33 cellular contexts compared by ENCODE assay signal in genomic region chr17:81148986-81149533, GRCh38. TPM values are rescaled to one million over a fixed set of nuclear protein-coding genes. Genes with fewer than 3 reads are reported as not detected.
DNase-seq lines count a peak whose midpoint lies in the region; ATAC-seq and TF ChIP-seq lines count a peak whose summit lies in the region.
"Had no signal": no experiment of that assay in that cellular context is flagged by ENCODE, and none has a peak within 500 bp of the region (broad histone marks: within the 10 kb centered on the region; RNA-seq: fewer than 3 reads in every experiment).

No MANE protein-coding gene starts in this region.

- peaks cover 7% of the 10 kb centered on the region for H3K27me3 Mint-ChIP-seq in activated naive CD8-positive, alpha-beta T cell treated with anti-CD3 and anti-CD28 coated beads, Interleukin-2, amount 10 ng/mL, durations not matched to agents 7 days and 5 days
- H3K27me3 Mint-ChIP-seq in activated naive CD8-positive, alpha-beta T cell treated with anti-CD3 and anti-CD28 coated beads, Interleukin-2, amount 50 U/mL, for 24 hours: no peaks in the 10 kb centered on the region
- H3K27me3 Mint-ChIP-seq in glutamatergic neuron (ENCODE audit: unreplicated experiment): no peaks in the 10 kb centered on the region
- H3K27me3 Mint-ChIP-seq in natural killer cell treated with Interleukin-12 subunit alpha and Interleukin-12 subunit beta and Interleukin-15 and Interleukin-18, amount 100 ng/mL, for 72 hours: no peaks in the 10 kb centered on the region

- 82% methylated on average over 14 of the region's 14 CpGs for WGBS in prostate gland

- no peaks in the 10 kb centered on the region for H3K4me1 ChIP-seq in prostate gland (replicated peaks)
- H3K4me1 ChIP-seq: HAP-1 had no signal

- H3K36me3 ChIP-seq in prostate gland: no peaks in the 10 kb centered on the region
- H3K36me3 ChIP-seq: HAP-1, heart left ventricle, SJSA1 had no signal

- H3K4me3 ChIP-seq in prostate gland: no peak overlapping the region
- H3K4me3 ChIP-seq: HAP-1, heart left ventricle, SJSA1, smooth muscle cell had no signal

- H3K27ac ChIP-seq in prostate gland: no peak overlapping the region
- H3K27ac ChIP-seq: heart left ventricle, SJSA1 had no signal

- ATAC-seq in activated naive CD8-positive, alpha-beta T cell treated with anti-CD3 and anti-CD28 coated beads, Interleukin-2, amount 10 ng/mL, durations not matched to agents 7 days and 5 days (ENCODE audit: low read depth): no peak
- no peak for ATAC-seq in activated naive CD8-positive, alpha-beta T cell treated with anti-CD3 and anti-CD28 coated beads, Interleukin-2, amount 50 U/mL, for 24 hours
- peak; percentile 34 to 57 for ATAC-seq in natural killer cell treated with Interleukin-12 subunit alpha and Interleukin-12 subunit beta and Interleukin-15 and Interleukin-18, amount 100 ng/mL, for 72 hours
- ATAC-seq in GM21447 (IDR thresholded peaks at IDR 0.05; ENCODE audit: unreplicated experiment) (no peak), GM18873 (IDR thresholded peaks at IDR 0.05; ENCODE audit: low FRiP score, unreplicated experiment) (no peak)
- ATAC-seq: effector memory CD8-positive, alpha-beta T cell; heart left ventricle had no signal

- POLR2A ChIA-PET in activated naive CD8-positive, alpha-beta T cell treated with anti-CD3 and anti-CD28 coated beads, Interleukin-2, amount 10 ng/mL, durations not matched to agents 7 days and 5 days (lab: Charles Lee): no interaction called here

- TF ChIP-seq POLR2A in prostate gland (IDR thresholded peaks at IDR 0.05): no peak

- H3K27me3 ChIP-seq in prostate gland (replicated peaks; ENCODE audit: insufficient read depth): no peaks in the 10 kb centered on the region
- H3K27me3 ChIP-seq: heart left ventricle had no signal

- H3K36me3 Mint-ChIP-seq in activated naive CD8-positive, alpha-beta T cell treated with anti-CD3 and anti-CD28 coated beads, Interleukin-2, amount 10 ng/mL, durations not matched to agents 7 days and 5 days: no peaks in the 10 kb centered on the region
- no peaks in the 10 kb centered on the region for H3K36me3 Mint-ChIP-seq in activated naive CD8-positive, alpha-beta T cell treated with anti-CD3 and anti-CD28 coated beads, Interleukin-2, amount 50 U/mL, for 24 hours (ENCODE audit: low read depth)
- H3K36me3 Mint-ChIP-seq in glutamatergic neuron (ENCODE audit: unreplicated experiment): no peaks in the 10 kb centered on the region
- H3K36me3 Mint-ChIP-seq in natural killer cell treated with Interleukin-12 subunit alpha and Interleukin-12 subunit beta and Interleukin-15 and Interleukin-18, amount 100 ng/mL, for 72 hours: no peaks in the 10 kb centered on the region

- no peak overlapping the region for H3K4me3 Mint-ChIP-seq in activated naive CD8-positive, alpha-beta T cell treated with anti-CD3 and anti-CD28 coated beads, Interleukin-2, amount 10 ng/mL, durations not matched to agents 7 days and 5 days
- no peak overlapping the region for H3K4me3 Mint-ChIP-seq in activated naive CD8-positive, alpha-beta T cell treated with anti-CD3 and anti-CD28 coated beads, Interleukin-2, amount 50 U/mL, for 24 hours
- H3K4me3 Mint-ChIP-seq in glutamatergic neuron (ENCODE audit: unreplicated experiment): no peak overlapping the region
- H3K4me3 Mint-ChIP-seq in natural killer cell treated with Interleukin-12 subunit alpha and Interleukin-12 subunit beta and Interleukin-15 and Interleukin-18, amount 100 ng/mL, for 72 hours: no peak overlapping the region
- H3K4me3 Mint-ChIP-seq: activated naive CD4-positive, alpha-beta T cell treated with anti-CD3 and anti-CD28 coated beads for 36 hours; activated T-helper 1 cell treated with anti-CD3 and anti-CD28 coated beads, Interleukin-12 subunit alpha, Interleukin-12 subunit beta, Interleukin-2, Interleukin-4 antibody, amounts not matched to agents 30 ng/mL and 10 ng/mL and 1 ng/mL, durations not matched to agents 14 hours and 24 hours and 36 hours; effector memory CD8-positive, alpha-beta T cell had no signal

- H3K9me3 Mint-ChIP-seq in activated naive CD8-positive, alpha-beta T cell treated with anti-CD3 and anti-CD28 coated beads, Interleukin-2, amount 10 ng/mL, durations not matched to agents 7 days and 5 days: no peaks in the 10 kb centered on the region
- no peaks in the 10 kb centered on the region for H3K9me3 Mint-ChIP-seq in activated naive CD8-positive, alpha-beta T cell treated with anti-CD3 and anti-CD28 coated beads, Interleukin-2, amount 50 U/mL, for 24 hours
- H3K9me3 Mint-ChIP-seq in glutamatergic neuron (ENCODE audit: unreplicated experiment): peaks cover 3% of the 10 kb centered on the region
- H3K9me3 Mint-ChIP-seq in natural killer cell treated with Interleukin-12 subunit alpha and Interleukin-12 subunit beta and Interleukin-15 and Interleukin-18, amount 100 ng/mL, for 72 hours: no peaks in the 10 kb centered on the region
- H3K9me3 Mint-ChIP-seq: activated naive CD4-positive, alpha-beta T cell treated with anti-CD3 and anti-CD28 coated beads for 36 hours; activated T-helper 1 cell treated with anti-CD3 and anti-CD28 coated beads, Interleukin-12 subunit alpha, Interleukin-12 subunit beta, Interleukin-2, Interleukin-4 antibody, amounts not matched to agents 30 ng/mL and 10 ng/mL and 1 ng/mL, durations not matched to agents 14 hours and 24 hours and 36 hours; effector memory CD8-positive, alpha-beta T cell had no signal

- peaks cover 1% of the 10 kb centered on the region for H3K4me1 Mint-ChIP-seq in activated naive CD8-positive, alpha-beta T cell treated with anti-CD3 and anti-CD28 coated beads, Interleukin-2, amount 10 ng/mL, durations not matched to agents 7 days and 5 days
- no peaks in the 10 kb centered on the region for H3K4me1 Mint-ChIP-seq in activated naive CD8-positive, alpha-beta T cell treated with anti-CD3 and anti-CD28 coated beads, Interleukin-2, amount 50 U/mL, for 24 hours
- peaks cover 7% of the 10 kb centered on the region for H3K4me1 Mint-ChIP-seq in glutamatergic neuron (ENCODE audit: low read depth, unreplicated experiment)
- peaks cover 0 to 19% of the 10 kb centered on the region in 2 donors for H3K4me1 Mint-ChIP-seq in natural killer cell treated with Interleukin-12 subunit alpha and Interleukin-12 subunit beta and Interleukin-15 and Interleukin-18, amount 100 ng/mL, for 72 hours (ENCODE audit: low read depth in 2 of 2)

- TF ChIP-seq CTCF in glutamatergic neuron (IDR thresholded peaks at IDR 0.05; ENCODE audit: partially characterized antibody, unreplicated experiment) (no peak), prostate gland (IDR thresholded peaks at IDR 0.05) (no peak)

- peak overlapping the region; percentile 68 for H3K27ac Mint-ChIP-seq in activated naive CD8-positive, alpha-beta T cell treated with anti-CD3 and anti-CD28 coated beads, Interleukin-2, amount 10 ng/mL, durations not matched to agents 7 days and 5 days
- H3K27ac Mint-ChIP-seq in activated naive CD8-positive, alpha-beta T cell treated with anti-CD3 and anti-CD28 coated beads, Interleukin-2, amount 50 U/mL, for 24 hours: no peak overlapping the region
- H3K27ac Mint-ChIP-seq in glutamatergic neuron (ENCODE audit: unreplicated experiment): peak overlapping the region; percentile 28
- no peak overlapping the region for H3K27ac Mint-ChIP-seq in natural killer cell treated with Interleukin-12 subunit alpha and Interleukin-12 subunit beta and Interleukin-15 and Interleukin-18, amount 100 ng/mL, for 72 hours
- H3K27ac Mint-ChIP-seq: activated naive CD4-positive, alpha-beta T cell treated with anti-CD3 and anti-CD28 coated beads for 36 hours; activated T-helper 1 cell treated with anti-CD3 and anti-CD28 coated beads, Interleukin-12 subunit alpha, Interleukin-12 subunit beta, Interleukin-2, Interleukin-4 antibody, amounts not matched to agents 30 ng/mL and 10 ng/mL and 1 ng/mL, durations not matched to agents 14 hours and 24 hours and 36 hours; effector memory CD8-positive, alpha-beta T cell had no signal

- no peak for DNase-seq in activated naive CD8-positive, alpha-beta T cell treated with anti-CD3 and anti-CD28 coated beads, Interleukin-2, amount 10 ng/mL, durations not matched to agents 7 days and 5 days
- DNase-seq in activated naive CD8-positive, alpha-beta T cell treated with anti-CD3 and anti-CD28 coated beads, Interleukin-2, amount 50 U/mL, for 24 hours: no peak
- DNase-seq in glutamatergic neuron (no peak), prostate gland (ENCODE audit: low spot score) (no peak)
- no peak for DNase-seq in natural killer cell treated with Interleukin-12 subunit alpha and Interleukin-12 subunit beta and Interleukin-15 and Interleukin-18, amount 100 ng/mL, for 72 hours (ENCODE audit: low spot score)
- DNase-seq in activated CD4-positive, alpha-beta T cell treated with anti-CD3 and anti-CD28 coated beads, Interleukin-2, amount 50 U/mL, for 1 hour: no peak
- DNase-seq: activated CD4-positive, alpha-beta T cell treated with anti-CD3 and anti-CD28 coated beads, Interleukin-2, amount 50 U/mL, for 48 hours; activated CD4-positive, CD25-positive, alpha-beta regulatory T cell; activated naive CD4-positive, alpha-beta T cell treated with anti-CD3 and anti-CD28 coated beads for 36 hours; amniotic stem cell; DMS153; effector memory CD8-positive, alpha-beta T cell; erythroblast; KBM-7; mesendoderm; MM.1S; NCI-H1417 treated with DMSO at 0.1 percent for 48 hours; NCI-H2081 treated with DMSO at 0.1 percent for 48 hours; NCI-H345; occipital lobe had no signal

- intact Hi-C loops in prostate gland (cut with DNase I): no loop called here

- H3K9me3 ChIP-seq in prostate gland: no peaks in the 10 kb centered on the region
- H3K9me3 ChIP-seq: HAP-1, heart left ventricle, SJSA1 had no signal

RNA-seq across cellular contexts. Expression of gene PVALEF, which starts 16.2 kb away (rescaled TPM):
- not detected for total RNA-seq in activated naive CD8-positive, alpha-beta T cell treated with anti-CD3 and anti-CD28 coated beads, Interleukin-2, amount 10 ng/mL, durations not matched to agents 7 days and 5 days
- total RNA-seq in glutamatergic neuron (ENCODE audit: unreplicated experiment) (0.29 TPM), prostate gland (not detected)
- total RNA-seq in natural killer cell treated with Interleukin-12 subunit alpha and Interleukin-12 subunit beta and Interleukin-15 and Interleukin-18, amount 100 ng/mL, for 72 hours: not detected
- total RNA-seq: A172; activated naive CD4-positive, alpha-beta T cell treated with anti-CD3 and anti-CD28 coated beads for 36 hours; activated T-helper 1 cell treated with anti-CD3 and anti-CD28 coated beads, Interleukin-12 subunit alpha, Interleukin-12 subunit beta, Interleukin-2, Interleukin-4 antibody, amounts not matched to agents 30 ng/mL and 10 ng/mL and 1 ng/mL, durations not matched to agents 14 hours and 24 hours and 36 hours; fibroblast of villous mesenchyme; heart left ventricle; HT1080; occipital lobe; renal cortical epithelial cell; SJSA1; smooth muscle cell; subcutaneous adipose tissue; T-helper 1 cell treated with Interleukin-12 subunit alpha and Interleukin-12 subunit beta and Interleukin-4 antibody, amounts not matched to agents 30 ng/mL and 1 ng/mL, for 36 hours had no signal

RNA-seq across cellular contexts. Expression of gene AATK, which starts 17.0 kb away (rescaled TPM):
- total RNA-seq in activated naive CD8-positive, alpha-beta T cell treated with anti-CD3 and anti-CD28 coated beads, Interleukin-2, amount 10 ng/mL, durations not matched to agents 7 days and 5 days: 1 to 10 TPM; 1.2 to 1.4 TPM
- total RNA-seq in glutamatergic neuron (ENCODE audit: unreplicated experiment) (27.0 TPM), prostate gland (1 to 10 TPM; 5.2 to 6.6 TPM)
- 1 to 10 TPM; 1.8 to 7.6 TPM for total RNA-seq in natural killer cell treated with Interleukin-12 subunit alpha and Interleukin-12 subunit beta and Interleukin-15 and Interleukin-18, amount 100 ng/mL, for 72 hours

Comparison
In these comparisons a context has a peak if more than half of its experiments do, and no peak if none do; other contexts are left out.
1. H3K27ac Mint-ChIP-seq: peak in activated naive CD8-positive, alpha-beta T cell treated with anti-CD3 and anti-CD28 coated beads, Interleukin-2, amount 10 ng/mL, durations not matched to agents 7 days and 5 days (single experiment) and glutamatergic neuron (single experiment); none in activated naive CD8-positive, alpha-beta T cell treated with anti-CD3 and anti-CD28 coated beads, Interleukin-2, amount 50 U/mL, for 24 hours (single experiment) and natural killer cell treated with Interleukin-12 subunit alpha and Interleukin-12 subunit beta and Interleukin-15 and Interleukin-18, amount 100 ng/mL, for 72 hours (0 of 2).
2. ATAC-seq: peak in natural killer cell treated with Interleukin-12 subunit alpha and Interleukin-12 subunit beta and Interleukin-15 and Interleukin-18, amount 100 ng/mL, for 72 hours (2 of 2); none in activated naive CD8-positive, alpha-beta T cell treated with anti-CD3 and anti-CD28 coated beads, Interleukin-2, amount 10 ng/mL, durations not matched to agents 7 days and 5 days (single experiment), activated naive CD8-positive, alpha-beta T cell treated with anti-CD3 and anti-CD28 coated beads, Interleukin-2, amount 50 U/mL, for 24 hours (single experiment), GM21447 (single experiment) and GM18873 (single experiment).